In the genomic region with DNA sequence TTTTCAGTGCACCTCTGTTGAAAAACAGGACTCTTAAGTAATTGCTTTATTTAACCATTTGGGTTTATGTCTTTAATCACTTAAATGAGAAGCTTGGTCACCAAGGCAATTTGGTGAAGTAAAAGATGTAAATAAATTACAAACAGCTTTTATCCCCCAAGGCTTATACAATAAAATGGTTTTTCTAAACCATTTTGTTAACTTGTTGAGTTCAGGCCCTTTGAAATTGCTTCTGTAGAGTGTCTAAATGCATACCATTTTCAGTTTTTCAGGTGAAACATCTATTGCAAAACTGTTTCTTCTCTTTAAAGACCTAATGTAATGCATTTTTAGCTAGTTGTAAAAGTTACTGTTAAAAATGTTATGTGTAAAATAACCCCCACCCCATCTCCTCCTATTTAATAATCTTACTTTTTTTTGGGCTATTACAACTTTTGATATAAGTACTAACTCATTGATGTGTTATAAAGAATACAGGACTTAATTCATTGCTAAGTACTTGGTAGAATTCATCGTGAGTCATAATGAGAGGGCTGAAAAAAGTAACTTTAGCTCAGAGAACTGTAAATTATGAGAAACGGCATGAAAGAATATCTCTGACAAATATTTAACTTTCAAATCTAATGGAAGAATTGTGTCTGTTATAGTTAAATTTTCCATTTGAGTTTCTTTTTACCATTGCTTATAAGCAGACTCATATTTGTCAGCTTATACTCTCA, we compare ENCODE assay signal across 13 cellular contexts. TPM values are rescaled to one million over a fixed set of nuclear protein-coding genes. Genes with fewer than 3 reads are reported as not detected.
A peak's percentile ranks its signal among the peaks of the same experiment; 100 is the strongest.
DNase-seq lines count a peak whose midpoint lies in the region; ATAC-seq and TF ChIP-seq lines count a peak whose summit lies in the region.
"Had no signal": no experiment of that assay in that cellular context is flagged by ENCODE, and none has a peak within 500 bp of the region (broad histone marks: within the 10 kb centered on the region; RNA-seq: fewer than 3 reads in every experiment).

No MANE protein-coding gene starts in this region.

- H3K9ac ChIP-seq in subcutaneous abdominal adipose tissue (ENCODE audit: low read length in 5 of 5), result peak overlapping the region in 1 of 5 donors; percentile 2
- no peak overlapping the region for H3K9ac ChIP-seq in neuronal stem cell (ENCODE audit: low read depth, low read length, poor library complexity)
- H3K9ac ChIP-seq: parathyroid adenoma had no signal

- no peak overlapping the region for H2BK15ac ChIP-seq in neuronal stem cell (ENCODE audit: low read length)

- H3K4me2 ChIP-seq in neuronal stem cell (ENCODE audit: insufficient read depth, low read length, poor library complexity, severe bottlenecking), result no peak overlapping the region

- H4K91ac ChIP-seq in neuronal stem cell (ENCODE audit: low read depth, low read length, poor library complexity), result no peak overlapping the region

- H3K27ac ChIP-seq in heart left ventricle (peak overlapping the region in 2 of 12 donors; percentile 2 to 32), subcutaneous abdominal adipose tissue (ENCODE audit: low read depth, low read length) (peak overlapping the region; percentile 58), neuronal stem cell (replicated peaks; ENCODE audit: low read length) (no peak overlapping the region), adrenal gland (no peak overlapping the region)
- H3K27ac ChIP-seq in CD8-positive, alpha-beta T cell (ENCODE audit: low read depth, low read length), result no peak overlapping the region
- H3K27ac ChIP-seq: parathyroid adenoma had no signal

- H3K9me3 Mint-ChIP-seq in activated CD4-positive, alpha-beta memory T cell treated with anti-CD3 and anti-CD28 coated beads for 36 hours, result no peaks in the 10 kb centered on the region
- no peaks in the 10 kb centered on the region for H3K9me3 Mint-ChIP-seq in CD8-positive, alpha-beta T cell

- DNase-seq in heart left ventricle (no peak), cardiac septum (ENCODE audit: low spot score) (no peak), fibroblast of the aortic adventitia (ENCODE audit: low read depth) (peak; percentile 25), neuronal stem cell (ENCODE audit: low spot score) (no peak), adrenal gland (no peak)
- DNase-seq in activated CD4-positive, alpha-beta memory T cell treated with anti-CD3 and anti-CD28 coated beads for 36 hours, result no peak
- DNase-seq in CD8-positive, alpha-beta T cell, result no peak
- DNase-seq: left cardiac atrium, NCI-H187 treated with DMSO at 0.1 percent for 48 hours, T-helper 17 cell, thyroid gland had no signal

- intact Hi-C loops in heart left ventricle (cut with DNase I), result loop anchor here in 6 of 10 donors (5.0 to 10.0 kb wide), 7 partner anchors 50 to 337 kb away; no protein-coding TSS in a partner anchor
- intact Hi-C loops in cardiac septum (cut with DNase I), result loop anchor here (5.0 to 10.0 kb wide), 3 partner anchors 50 to 343 kb away; a partner anchor contains a TSS
- intact Hi-C loops in activated CD4-positive, alpha-beta memory T cell treated with anti-CD3 and anti-CD28 coated beads for 36 hours (cut with micrococcal nuclease), result loop anchor here (1.0 to 10.0 kb wide), 5 partner anchors 30 to 283 kb away; no protein-coding TSS in a partner anchor
- intact Hi-C loops in CD8-positive, alpha-beta T cell (cut with DNase I, micrococcal nuclease), result no loop called here
- intact Hi-C loops in adrenal gland (cut with DNase I), result loop anchor here (10.0 kb wide), 1 partner anchor 67 kb away; no protein-coding TSS in a partner anchor

- no peak overlapping the region for H2AK5ac ChIP-seq in neuronal stem cell (ENCODE audit: low read depth, low read length)

- H3K4me1 Mint-ChIP-seq in activated CD4-positive, alpha-beta memory T cell treated with anti-CD3 and anti-CD28 coated beads for 36 hours (ENCODE audit: low read depth), result peaks cover 55% of the 10 kb centered on the region
- peaks cover 27% of the 10 kb centered on the region for H3K4me1 Mint-ChIP-seq in CD8-positive, alpha-beta T cell (ENCODE audit: low read depth)

- H2BK120ac ChIP-seq in neuronal stem cell (ENCODE audit: low read depth, low read length), result no peak overlapping the region

- no peak for TF ChIP-seq CTCF in heart left ventricle (IDR thresholded peaks at IDR 0.05)
- no peak for TF ChIP-seq CTCF in fibroblast of the aortic adventitia (IDR thresholded peaks at IDR 0.05; ENCODE audit: insufficient read depth, low read length)
- no peak for TF ChIP-seq CTCF in CD8-positive, alpha-beta T cell (IDR thresholded peaks at IDR 0.05)
- TF ChIP-seq CTCF in adrenal gland (IDR thresholded peaks at IDR 0.05), result no peak

- H2BK5ac ChIP-seq in neuronal stem cell (ENCODE audit: low read length), result no peak overlapping the region

- H2AFZ ChIP-seq in neuronal stem cell (ENCODE audit: low read length), result no peak overlapping the region
- H2AFZ ChIP-seq: parathyroid adenoma had no signal

- H3K18ac ChIP-seq in neuronal stem cell (ENCODE audit: low read length), result no peak overlapping the region

- no peak for ATAC-seq in heart left ventricle
- ATAC-seq in CD8-positive, alpha-beta T cell, result no peak
- ATAC-seq: left cardiac atrium, T-helper 17 cell had no signal

- POLR2A ChIA-PET in activated CD4-positive, alpha-beta memory T cell treated with anti-CD3 and anti-CD28 coated beads for 36 hours (lab: Charles Lee), result interaction anchor here (1.1 to 1.6 kb wide), 3 partner anchors 9 to 99 kb away, joined by 3 to 5 read pairs (median 4); no protein-coding TSS in a partner anchor
- POLR2A ChIA-PET in CD8-positive, alpha-beta T cell (lab: Charles Lee), result no interaction called here

- H3K27ac Mint-ChIP-seq in activated CD4-positive, alpha-beta memory T cell treated with anti-CD3 and anti-CD28 coated beads for 36 hours, result peak overlapping the region; percentile 76
- no peak overlapping the region for H3K27ac Mint-ChIP-seq in CD8-positive, alpha-beta T cell

- 14 to 28% (median 21%) methylated on average over 2 of the region's 2 CpGs for WGBS in heart left ventricle, 4 donors
- no CpG with 5 or more reads among the region's 2 CpGs for WGBS in neuronal stem cell (ENCODE audit: extremely low coverage in 2 of 2, insufficient read length in 2 of 2, insufficient replicate concordance in 1 of 2), 2 donors
- whole genome bisulfite sequencing in adrenal gland, 4 donors, result 14 to 42% (median 25%) methylated on average over 2 of the region's 2 CpGs

- H3K4ac ChIP-seq in neuronal stem cell (ENCODE audit: low read length), result no peak overlapping the region

- H3K79me1 ChIP-seq in neuronal stem cell (ENCODE audit: low read depth, low read length), result peaks cover 1% of the 10 kb centered on the region

- H3K36me3 ChIP-seq in heart left ventricle (no peaks in the 10 kb centered on the region), subcutaneous abdominal adipose tissue (ENCODE audit: control insufficient read depth in 5 of 5, insufficient read depth in 5 of 5, low read length in 5 of 5) (no peaks in the 10 kb centered on the region), neuronal stem cell (replicated peaks in 1 of 2; ENCODE audit: control insufficient read depth in 2 of 2, insufficient read depth in 2 of 2, low read length in 2 of 2) (no peaks in the 10 kb centered on the region), adrenal gland (replicated peaks in 1 of 2) (no peaks in the 10 kb centered on the region)
- no peaks in the 10 kb centered on the region for H3K36me3 ChIP-seq in CD8-positive, alpha-beta T cell (ENCODE audit: insufficient read depth, low read length)
- H3K36me3 ChIP-seq: thyroid gland had no signal

- H2BK12ac ChIP-seq in neuronal stem cell (ENCODE audit: low read length), result no peak overlapping the region

- peak overlapping the region; percentile 60 for H3K4me3 Mint-ChIP-seq in activated CD4-positive, alpha-beta memory T cell treated with anti-CD3 and anti-CD28 coated beads for 36 hours
- H3K4me3 Mint-ChIP-seq in CD8-positive, alpha-beta T cell, result no peak overlapping the region
- H3K4me3 Mint-ChIP-seq: T-helper 17 cell had no signal

- H3K14ac ChIP-seq in neuronal stem cell (ENCODE audit: low read length), result no peak overlapping the region

- H3K9me3 ChIP-seq in heart left ventricle, result no peaks in the 10 kb centered on the region
- no peaks in the 10 kb centered on the region for H3K9me3 ChIP-seq in subcutaneous abdominal adipose tissue (ENCODE audit: control insufficient read depth in 5 of 5, low read length in 5 of 5)
- no peaks in the 10 kb centered on the region for H3K9me3 ChIP-seq in CD8-positive, alpha-beta T cell (ENCODE audit: low read length)
- H3K9me3 ChIP-seq in neuronal stem cell (replicated peaks in 1 of 2; ENCODE audit: control insufficient read depth in 2 of 2, insufficient read depth in 1 of 2, low read depth in 1 of 2, low read length in 2 of 2), result no peaks in the 10 kb centered on the region
- no peaks in the 10 kb centered on the region for H3K9me3 ChIP-seq in adrenal gland (replicated peaks in 1 of 3)
- H3K9me3 ChIP-seq: thyroid gland had no signal

- H3K27me3 Mint-ChIP-seq in activated CD4-positive, alpha-beta memory T cell treated with anti-CD3 and anti-CD28 coated beads for 36 hours, result no peaks in the 10 kb centered on the region
- no peaks in the 10 kb centered on the region for H3K27me3 Mint-ChIP-seq in CD8-positive, alpha-beta T cell (ENCODE audit: low read depth)
- H3K27me3 Mint-ChIP-seq: T-helper 17 cell had no signal

- peaks cover 3% of the 10 kb centered on the region for H3K36me3 Mint-ChIP-seq in activated CD4-positive, alpha-beta memory T cell treated with anti-CD3 and anti-CD28 coated beads for 36 hours
- H3K36me3 Mint-ChIP-seq in CD8-positive, alpha-beta T cell, result peaks cover 2% of the 10 kb centered on the region

- CTCF ChIA-PET in activated CD4-positive, alpha-beta memory T cell treated with anti-CD3 and anti-CD28 coated beads for 36 hours (lab: Charles Lee), result interaction anchor here (0.7 to 1.0 kb wide), 4 partner anchors 30 to 96 kb away, joined by 3 to 5 read pairs (median 3); no protein-coding TSS in a partner anchor
- CTCF ChIA-PET in CD8-positive, alpha-beta T cell (lab: Charles Lee), result interaction anchor here (0.8 to 1.4 kb wide), 2 partner anchors 13 to 95 kb away, joined by 3 to 5 read pairs; no protein-coding TSS in a partner anchor

- H3K4me3 ChIP-seq in heart left ventricle (peak overlapping the region in 8 of 12 donors; percentile 85 to 99 (median 98)), fibroblast of the aortic adventitia (ENCODE audit: low read depth, low read length) (no peak overlapping the region), subcutaneous abdominal adipose tissue (ENCODE audit: low read depth in 1 of 5, low read length in 5 of 5) (peak overlapping the region in 3 of 5 donors; percentile 28 to 88 (median 58)), neuronal stem cell (ENCODE audit: low read length in 2 of 2) (no peak overlapping the region), adrenal gland (no peak overlapping the region)
- no peak overlapping the region for H3K4me3 ChIP-seq in CD8-positive, alpha-beta T cell (ENCODE audit: low read depth, low read length)
- H3K4me3 ChIP-seq: thyroid gland had no signal

- H4K8ac ChIP-seq in neuronal stem cell (ENCODE audit: low read depth, low read length), result no peak overlapping the region

- H3K4me1 ChIP-seq in heart left ventricle (peaks cover 0 to 70% (median 39%) of the 10 kb centered on the region in 12 donors), subcutaneous abdominal adipose tissue (ENCODE audit: control insufficient read depth in 5 of 5, insufficient read depth in 5 of 5, low read length in 5 of 5) (peaks cover 2 to 58% (median 39%) of the 10 kb centered on the region in 5 donors), neuronal stem cell (ENCODE audit: control insufficient read depth in 2 of 2, insufficient read depth in 1 of 2, low read depth in 1 of 2, low read length in 2 of 2) (peaks cover 9 to 17% of the 10 kb centered on the region in 2 donors), adrenal gland (replicated peaks in 1 of 2) (peaks cover 9 to 31% of the 10 kb centered on the region in 2 donors)
- peaks cover 9% of the 10 kb centered on the region for H3K4me1 ChIP-seq in CD8-positive, alpha-beta T cell (ENCODE audit: insufficient read depth, low read length)

- TF ChIP-seq POLR2A in heart left ventricle (IDR thresholded peaks at IDR 0.05) (no peak), adrenal gland (IDR thresholded peaks at IDR 0.05) (no peak)

- no peaks in the 10 kb centered on the region for H3K27me3 ChIP-seq in heart left ventricle
- no peaks in the 10 kb centered on the region for H3K27me3 ChIP-seq in subcutaneous abdominal adipose tissue (ENCODE audit: control insufficient read depth in 5 of 5, insufficient read depth in 4 of 5, low read length in 5 of 5)
- H3K27me3 ChIP-seq in CD8-positive, alpha-beta T cell (ENCODE audit: insufficient read depth, low read length), result no peaks in the 10 kb centered on the region
- peaks cover 0 to under 1% (median 0%) of the 10 kb centered on the region in 3 experiments for H3K27me3 ChIP-seq in neuronal stem cell (ENCODE audit: control insufficient read depth in 3 of 3, insufficient read depth in 3 of 3, low read depth in 1 of 3, low read length in 3 of 3)
- H3K27me3 ChIP-seq in adrenal gland, result no peaks in the 10 kb centered on the region
- H3K27me3 ChIP-seq: thyroid gland had no signal

- H3K23ac ChIP-seq in neuronal stem cell (ENCODE audit: low read depth, low read length, poor library complexity), result no peak overlapping the region

RNA-seq across cellular contexts. Expression of a gene that starts 4.5 kb away (rescaled TPM):
- 10 to 100 TPM; 35.3 to 75.9 (median 56.9) TPM for total RNA-seq in heart left ventricle
- polyA plus RNA-seq in heart left ventricle, result 10 to 100 TPM; 10.6 to 21.6 TPM
- total RNA-seq in cardiac septum, result 52.3 TPM
- 10 to 100 TPM; 18.6 to 22.0 TPM for total RNA-seq in activated CD4-positive, alpha-beta memory T cell treated with anti-CD3 and anti-CD28 coated beads for 36 hours
- 25.7 and 44.0 TPM in 2 replicates for total RNA-seq in fibroblast of the aortic adventitia (ENCODE audit: low replicate concordance)
- total RNA-seq in CD8-positive, alpha-beta T cell, result 10 to 100 TPM; 24.1 to 25.8 TPM
- 19.0 TPM for polyA plus RNA-seq in neuronal stem cell (2013, experiment 1 of 2)
- polyA plus RNA-seq in neuronal stem cell (2013, experiment 2 of 2), result 19.5 TPM
- total RNA-seq in adrenal gland, result 10 to 100 TPM; 19.1 to 53.9 (median 27.5) TPM
- 10 to 100 TPM in 1 of 3 donors, 1 to 10 TPM in 2; 5.2 to 19.4 (median 7.1) TPM for polyA plus RNA-seq in adrenal gland

Comparison
In these comparisons a context has a peak if more than half of its experiments do, and no peak if none do; other contexts are left out.
1. H3K4me3 ChIP-seq: peak in heart left ventricle (8 of 12) and subcutaneous abdominal adipose tissue (3 of 5); none in fibroblast of the aortic adventitia (single experiment), CD8-positive, alpha-beta T cell (single experiment), neuronal stem cell (0 of 2) and adrenal gland (0 of 4).
2. intact Hi-C loops: an anchor here in heart left ventricle (5.0 to 10.0 kb wide), cardiac septum (5.0 to 10.0 kb wide), activated CD4-positive, alpha-beta memory T cell treated with anti-CD3 and anti-CD28 coated beads for 36 hours (1.0 to 10.0 kb wide) and adrenal gland (10.0 kb wide); none called in CD8-positive, alpha-beta T cell.